Comparison of ENCODE assay signal across 12 cellular contexts in the genomic region with DNA sequence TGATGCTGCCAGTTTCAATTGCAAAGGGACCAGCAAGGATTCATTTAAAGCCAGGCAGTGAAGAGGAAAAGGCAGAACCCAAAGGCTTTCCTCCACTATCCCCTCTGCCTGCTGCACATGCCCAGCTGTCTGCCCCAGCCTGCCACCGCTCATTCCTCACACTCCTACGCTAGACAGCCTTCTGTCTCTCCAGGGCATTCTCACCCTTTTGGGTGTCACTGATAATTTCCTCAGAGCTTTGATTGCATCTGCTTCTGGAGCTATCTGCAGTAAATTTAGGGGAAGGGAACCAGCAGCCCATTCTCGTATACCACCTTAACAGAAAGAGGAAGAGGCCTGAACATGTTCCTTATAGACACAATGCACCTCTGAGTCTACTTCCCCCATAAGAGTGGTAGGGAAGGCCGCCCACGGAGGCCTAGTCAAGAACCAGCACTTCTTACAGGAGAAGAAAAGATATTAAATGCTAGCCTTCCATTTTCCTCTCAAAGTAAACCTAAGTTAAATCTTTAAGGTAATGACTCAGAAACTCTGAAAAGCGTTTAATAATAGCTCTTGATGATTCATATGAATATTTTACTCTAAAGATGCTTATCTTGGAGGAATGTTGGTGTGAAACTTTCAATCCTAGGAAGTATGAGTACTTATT. TPM values are rescaled to one million over a fixed set of nuclear protein-coding genes. Genes with fewer than 3 reads are reported as not detected.
DNase-seq lines count a peak whose midpoint lies in the region; ATAC-seq and TF ChIP-seq lines count a peak whose summit lies in the region.
"Had no signal": no experiment of that assay in that cellular context is flagged by ENCODE, and none has a peak within 500 bp of the region (broad histone marks: within the 10 kb centered on the region; RNA-seq: fewer than 3 reads in every experiment).

No MANE protein-coding gene starts in this region.

- no peaks in the 10 kb centered on the region for H3K36me3 ChIP-seq in skeletal muscle satellite cell (ENCODE audit: insufficient read depth, low read length)

- TF ChIP-seq CTCF in fibroblast of pulmonary artery (IDR thresholded peaks at IDR 0.05; ENCODE audit: low read length, missing control alignments): no peak

- H3K9ac ChIP-seq in skeletal muscle satellite cell (ENCODE audit: low read depth, low read length): no peak overlapping the region

- H3K4me3 ChIP-seq in fibroblast of pulmonary artery (replicated peaks; ENCODE audit: low read depth, low read length) (no peak overlapping the region), skeletal muscle satellite cell (ENCODE audit: low read length) (no peak overlapping the region)

- ATAC-seq in HG03432 (IDR thresholded peaks at IDR 0.05; ENCODE audit: unreplicated experiment) (peak; percentile 59), SK-N-SH treated with all-trans-retinoic acid at 6 μM for 48 hours (peak; percentile 77), HG03469 (IDR thresholded peaks at IDR 0.05; ENCODE audit: unreplicated experiment) (no peak), GM19452 (IDR thresholded peaks at IDR 0.05; ENCODE audit: unreplicated experiment) (no peak), HG02970 (IDR thresholded peaks at IDR 0.05; ENCODE audit: low FRiP score, unreplicated experiment) (no peak)
- ATAC-seq: stimulated activated naive CD8-positive, alpha-beta T cell treated with anti-CD3 and anti-CD28 coated beads, Interleukin-15, amount 100 ng/mL, for 72 hours; T-helper 17 cell had no signal

- H3K27me3 ChIP-seq in skeletal muscle satellite cell (ENCODE audit: control insufficient read depth, insufficient read depth, low read length): no peaks in the 10 kb centered on the region

- peaks cover 2% of the 10 kb centered on the region for H3K9me3 ChIP-seq in skeletal muscle satellite cell (replicated peaks; ENCODE audit: low read length)

- H3K4me1 ChIP-seq in skeletal muscle satellite cell (ENCODE audit: control insufficient read depth, insufficient read depth, low read length): peaks cover 8% of the 10 kb centered on the region

- DNase-seq in fibroblast of pulmonary artery (ENCODE audit: low read depth) (peak; percentile 31), glomerular visceral epithelial cell (ENCODE audit: extremely low spot score) (no peak)
- DNase-seq: effector memory CD4-positive, alpha-beta T cell; islet precursor cell; stimulated activated naive CD8-positive, alpha-beta T cell treated with anti-CD3 and anti-CD28 coated beads, Interleukin-15, amount 100 ng/mL, for 72 hours; T-helper 17 cell had no signal

- peak overlapping the region; percentile 26 for H3K4me2 ChIP-seq in skeletal muscle satellite cell (ENCODE audit: low read length)

TF ChIP-seq in SK-N-SH treated with all-trans-retinoic acid at 6 μM for 48 hours, 23 proteins besides CTCF, POLR2A, EP300 and RAD21:
- TF ChIP-seq ZNF565 (CRISPR knock-in tag; conservative IDR thresholded peaks at IDR 0.05; ENCODE audit: low read depth) (no peak), ZFP30 (CRISPR knock-in tag; IDR thresholded peaks at IDR 0.05) (no peak), ARNTL (CRISPR knock-in tag; IDR thresholded peaks at IDR 0.05; ENCODE audit: borderline replicate concordance, low read depth) (no peak), GLIS3 (CRISPR knock-in tag; IDR thresholded peaks at IDR 0.05) (no peak), RARB (CRISPR knock-in tag; IDR thresholded peaks at IDR 0.05) (no peak), CSDC2 (CRISPR knock-in tag; IDR thresholded peaks at IDR 0.05) (no peak), ESRRG (CRISPR knock-in tag; IDR thresholded peaks at IDR 0.05) (no peak)
- TF ChIP-seq, protein P1, sequence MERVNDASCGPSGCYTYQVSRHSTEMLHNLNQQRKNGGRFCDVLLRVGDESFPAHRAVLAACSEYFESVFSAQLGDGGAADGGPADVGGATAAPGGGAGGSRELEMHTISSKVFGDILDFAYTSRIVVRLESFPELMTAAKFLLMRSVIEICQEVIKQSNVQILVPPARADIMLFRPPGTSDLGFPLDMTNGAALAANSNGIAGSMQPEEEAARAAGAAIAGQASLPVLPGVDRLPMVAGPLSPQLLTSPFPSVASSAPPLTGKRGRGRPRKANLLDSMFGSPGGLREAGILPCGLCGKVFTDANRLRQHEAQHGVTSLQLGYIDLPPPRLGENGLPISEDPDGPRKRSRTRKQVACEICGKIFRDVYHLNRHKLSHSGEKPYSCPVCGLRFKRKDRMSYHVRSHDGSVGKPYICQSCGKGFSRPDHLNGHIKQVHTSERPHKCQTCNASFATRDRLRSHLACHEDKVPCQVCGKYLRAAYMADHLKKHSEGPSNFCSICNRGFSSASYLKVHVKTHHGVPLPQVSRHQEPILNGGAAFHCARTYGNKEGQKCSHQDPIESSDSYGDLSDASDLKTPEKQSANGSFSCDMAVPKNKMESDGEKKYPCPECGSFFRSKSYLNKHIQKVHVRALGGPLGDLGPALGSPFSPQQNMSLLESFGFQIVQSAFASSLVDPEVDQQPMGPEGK (CRISPR knock-in tag; IDR thresholded peaks at IDR 0.05; ENCODE audit: borderline replicate concordance): no peak
TF ChIP-seq in SK-N-SH treated with all-trans-retinoic acid at 6 μM for 48 hours: peak in this region for 0.

RNA-seq across cellular contexts. Expression of a gene that starts 20.9 kb away (rescaled TPM):
- 13.2 and 13.3 TPM in 2 replicates for total RNA-seq in skeletal muscle satellite cell (2012; rRNA removed)

Comparison
In these comparisons a context has a peak if more than half of its experiments do, and no peak if none do; other contexts are left out.
1. ATAC-seq: peak in HG03432 (single experiment) and SK-N-SH treated with all-trans-retinoic acid at 6 μM for 48 hours (single experiment); none in HG03469 (single experiment), GM19452 (single experiment) and HG02970 (single experiment).